Comparison of ENCODE assay signal across 8 cellular contexts in the genomic region with DNA sequence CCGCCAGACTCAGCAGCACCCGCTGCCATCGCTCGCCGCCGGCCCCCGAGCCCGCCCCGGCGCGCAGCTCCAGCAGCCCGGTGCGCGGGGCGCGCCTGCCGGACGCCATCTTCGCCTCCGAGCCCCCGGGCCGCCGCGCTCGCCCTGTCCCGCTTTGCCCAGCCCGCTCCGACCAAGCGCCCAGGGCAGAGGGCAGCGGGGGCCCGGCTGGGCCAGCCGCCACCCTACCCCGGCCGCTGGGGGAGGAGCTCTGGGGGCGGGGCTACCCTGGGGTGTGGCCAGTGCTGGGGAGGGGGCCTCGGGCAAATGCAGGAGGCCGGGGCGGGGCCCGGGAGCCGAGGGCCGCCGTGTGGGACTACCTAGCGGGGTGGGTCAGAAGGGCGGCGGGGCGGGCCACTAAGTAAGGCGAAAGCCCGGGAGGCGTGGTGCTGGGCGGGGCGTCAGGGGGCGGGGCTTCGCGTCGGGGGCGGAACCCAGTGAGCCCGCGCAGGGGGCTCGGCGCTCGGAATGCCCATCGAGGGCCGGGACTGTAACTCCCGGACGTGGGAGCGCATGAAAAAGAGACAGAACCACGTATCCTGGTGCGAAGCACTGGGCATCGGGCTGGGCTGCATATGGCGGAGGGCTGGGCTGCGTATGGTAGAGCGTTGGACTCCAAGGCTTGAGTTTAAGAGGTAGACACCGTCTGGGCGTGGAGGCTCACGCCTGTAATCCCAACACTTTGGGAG. TPM values are rescaled to one million over a fixed set of nuclear protein-coding genes. Genes with fewer than 3 reads are reported as not detected.
DNase-seq lines count a peak whose midpoint lies in the region; ATAC-seq and TF ChIP-seq lines count a peak whose summit lies in the region.

A gene (minus strand): TSS at position 252 of the 728 bp plus-strand sequence. CDS start 143 bp downstream, at position 109.

- WGBS in endodermal cell (ENCODE audit: insufficient coverage in 1 of 2, insufficient read length in 1 of 2), 2 experiments = 0% methylated on average over 28 to 75 of the region's 75 CpGs

- H3K9me3 Mint-ChIP-seq in endodermal cell = peaks cover 9% of the 10 kb centered on the region

- DNase-seq in AG08395 (ENCODE audit: low spot score) (peak; percentile 95), HS-5 (ENCODE audit: low read depth) (peak; percentile 46), NOMO-1 (lab: John Stamatoyannopoulos, UW; ENCODE audit: unreplicated experiment in 2 of 2) (peak; percentile 63 to 85), endodermal cell (peak; percentile 99), mesenteric fat pad (ENCODE audit: low spot score) (peak; percentile 95)
- DNase-seq in activated CD8-positive, alpha-beta memory T cell treated with anti-CD3 and anti-CD28 coated beads, Interleukin-2, amount 50 U/mL, for 24 hours (ENCODE audit: extremely low read depth) = peak; percentile 67
- peak; percentile 78 for DNase-seq in stimulated activated CD8-positive, alpha-beta memory T cell treated with anti-CD3 and anti-CD28 coated beads, Interleukin-12 subunit alpha, Interleukin-12 subunit beta, amount 100 ng/mL, for 4 hours (ENCODE audit: low read depth)

- peak; percentile 73 for ATAC-seq in GM19328 (IDR thresholded peaks at IDR 0.05; ENCODE audit: unreplicated experiment)

- H3K4me3 ChIP-seq in endodermal cell (ENCODE audit: low read length) = peak within 1 kb of the TSS; percentile 79

- no peaks in the 10 kb centered on the region for H3K36me3 Mint-ChIP-seq in endodermal cell (ENCODE audit: low read depth)

- no peaks in the 10 kb centered on the region for H3K36me3 ChIP-seq in endodermal cell (ENCODE audit: control insufficient read depth, insufficient read depth, low read length)

- peak within 1 kb of the TSS; percentile 68 for H3K4me3 Mint-ChIP-seq in endodermal cell

- peaks cover 22% of the 10 kb centered on the region for H3K4me1 Mint-ChIP-seq in endodermal cell

- peak within 1 kb of the TSS; percentile 90 for H3K27ac Mint-ChIP-seq in endodermal cell

- no peak within 1 kb of the TSS for H3K27ac ChIP-seq in endodermal cell (ENCODE audit: low read depth, low read length)

- peaks cover 31% of the 10 kb centered on the region for H3K27me3 Mint-ChIP-seq in endodermal cell (ENCODE audit: insufficient read depth)

- no peaks in the 10 kb centered on the region for H3K9me3 ChIP-seq in endodermal cell (ENCODE audit: control insufficient read depth, low read length)

- H3K9ac ChIP-seq in endodermal cell (ENCODE audit: extremely low read depth, low read length, poor library complexity, severe bottlenecking) = peak within 1 kb of the TSS; percentile 20

- TF ChIP-seq CTCF in endodermal cell (conservative IDR thresholded peaks at IDR 0.05) = no peak

- H3K27me3 ChIP-seq in endodermal cell (ENCODE audit: control insufficient read depth, insufficient read depth, low read length, poor library complexity, severe bottlenecking) = peaks cover 18% of the 10 kb centered on the region

- no peaks in the 10 kb centered on the region for H3K4me1 ChIP-seq in endodermal cell (ENCODE audit: control insufficient read depth, insufficient read depth, low read length)

RNA-seq across cellular contexts. Expression of the gene that starts here (rescaled TPM):
- total RNA-seq in endodermal cell (1 to 10 TPM; 4.6 to 8.2 TPM), mesenteric fat pad (22.1 TPM)
- polyA plus RNA-seq in endodermal cell (2013, experiment 1 of 2) = 5.6 TPM
- polyA plus RNA-seq in endodermal cell (2013, experiment 2 of 2) = 4.7 TPM

Comparison
In these comparisons a context has a peak if more than half of its experiments do, and no peak if none do; other contexts are left out.
1. DNase-seq: peak in every context shown above with its lines; median percentile 99 in endodermal cell; 95 in AG08395; 95 in mesenteric fat pad; 78 in stimulated activated CD8-positive, alpha-beta memory T cell treated with anti-CD3 and anti-CD28 coated beads, Interleukin-12 subunit alpha, Interleukin-12 subunit beta, amount 100 ng/mL, for 4 hours; 74 in NOMO-1; 67 in activated CD8-positive, alpha-beta memory T cell treated with anti-CD3 and anti-CD28 coated beads, Interleukin-2, amount 50 U/mL, for 24 hours; 46 in HS-5.